ENCODE assay signal across 9 cellular contexts in genomic region chr7:149415391-149416068, GRCh38. TPM values are rescaled to one million over a fixed set of nuclear protein-coding genes. Genes with fewer than 3 reads are reported as not detected.
DNase-seq lines count a peak whose midpoint lies in the region; ATAC-seq and TF ChIP-seq lines count a peak whose summit lies in the region.
"Had no signal": no experiment of that assay in that cellular context is flagged by ENCODE, and none has a peak within 500 bp of the region (broad histone marks: within the 10 kb centered on the region; RNA-seq: fewer than 3 reads in every experiment).

No MANE protein-coding gene starts in this region.

- no peak for TF ChIP-seq POLR2A in heart left ventricle (IDR thresholded peaks at IDR 0.05)

- no peaks in the 10 kb centered on the region for H3K36me3 Mint-ChIP-seq in activated naive CD8-positive, alpha-beta T cell

- no peak for TF ChIP-seq CTCF in heart left ventricle (IDR thresholded peaks at IDR 0.05)

- peaks cover 0 to 11% (median 3%) of the 10 kb centered on the region in 12 donors for H3K4me1 ChIP-seq in heart left ventricle
- H3K4me1 ChIP-seq: SJSA1 had no signal

- peak overlapping the region; percentile 90 for H3K27ac Mint-ChIP-seq in activated naive CD8-positive, alpha-beta T cell

- no peaks in the 10 kb centered on the region for H3K9me3 ChIP-seq in heart left ventricle
- H3K9me3 ChIP-seq: SJSA1 had no signal

- intact Hi-C loops in heart left ventricle (cut with DNase I) = no loop called here

- H3K4me3 ChIP-seq in heart left ventricle = peak overlapping the region in 10 of 12 donors; percentile 27 to 53 (median 40)
- H3K4me3 ChIP-seq: SJSA1 had no signal

- no peaks in the 10 kb centered on the region for H3K36me3 ChIP-seq in heart left ventricle
- H3K36me3 ChIP-seq: SJSA1 had no signal

- peak overlapping the region; percentile 83 for H3K4me3 Mint-ChIP-seq in activated naive CD8-positive, alpha-beta T cell

- peaks cover 0 to 9% (median 0%) of the 10 kb centered on the region in 9 donors for H3K27me3 ChIP-seq in heart left ventricle
- H3K27me3 ChIP-seq: SJSA1 had no signal

- H3K9me3 Mint-ChIP-seq in activated naive CD8-positive, alpha-beta T cell (ENCODE audit: low read depth) = no peaks in the 10 kb centered on the region

- peak overlapping the region in 2 of 12 donors; percentile 32 to 49 for H3K27ac ChIP-seq in heart left ventricle
- H3K27ac ChIP-seq: SJSA1 had no signal

- peak in 2 of 4 donors; percentile 31 to 34 for ATAC-seq in heart left ventricle

- H3K4me1 Mint-ChIP-seq in activated naive CD8-positive, alpha-beta T cell (ENCODE audit: low read depth) = peaks cover 12% of the 10 kb centered on the region

- 43 to 45% (median 43%) methylated on average over 26 of the region's 26 CpGs for WGBS in heart left ventricle, 4 donors

- peak; percentile 20 for DNase-seq in EL
- no peak for DNase-seq in heart left ventricle
- DNase-seq in putamen (ENCODE audit: low spot score) = peak; percentile 28
- DNase-seq in COLO829 (ENCODE audit: low spot score) = no peak
- DNase-seq in stimulated activated CD4-positive, alpha-beta T cell treated with anti-CD3 and anti-CD28 coated beads, Interleukin-2, amount 100 ng/mL, for 48 hours = no peak
- DNase-seq in activated CD4-positive, CD25-positive, alpha-beta regulatory T cell treated with anti-CD3 and anti-CD28 coated beads, Interleukin-2, amount 50 U/mL, for 72 hours = no peak
- DNase-seq in OCI-M1 (lab: John Stamatoyannopoulos, UW) = no peak

- H3K27me3 Mint-ChIP-seq in activated naive CD8-positive, alpha-beta T cell = peaks cover 13% of the 10 kb centered on the region

RNA-seq across cellular contexts. Expression of gene ZNF777, which starts 45.3 kb away (rescaled TPM):
- 10 to 100 TPM in 1 of 9 donors, 1 to 10 TPM in 8; 6.5 to 10.7 (median 8.3) TPM for total RNA-seq in heart left ventricle
- polyA plus RNA-seq in heart left ventricle = 1 to 10 TPM; 7.1 TPM

Comparison
In these comparisons a context has a peak if more than half of its experiments do, and no peak if none do; other contexts are left out.
1. DNase-seq: peak in EL (single experiment) and putamen (single experiment); none in heart left ventricle (0 of 5), COLO829 (single experiment), stimulated activated CD4-positive, alpha-beta T cell treated with anti-CD3 and anti-CD28 coated beads, Interleukin-2, amount 100 ng/mL, for 48 hours (0 of 2), activated CD4-positive, CD25-positive, alpha-beta regulatory T cell treated with anti-CD3 and anti-CD28 coated beads, Interleukin-2, amount 50 U/mL, for 72 hours (single experiment) and OCI-M1 (single experiment).